ENCODE assay signal across 1 cellular context in the genomic region with DNA sequence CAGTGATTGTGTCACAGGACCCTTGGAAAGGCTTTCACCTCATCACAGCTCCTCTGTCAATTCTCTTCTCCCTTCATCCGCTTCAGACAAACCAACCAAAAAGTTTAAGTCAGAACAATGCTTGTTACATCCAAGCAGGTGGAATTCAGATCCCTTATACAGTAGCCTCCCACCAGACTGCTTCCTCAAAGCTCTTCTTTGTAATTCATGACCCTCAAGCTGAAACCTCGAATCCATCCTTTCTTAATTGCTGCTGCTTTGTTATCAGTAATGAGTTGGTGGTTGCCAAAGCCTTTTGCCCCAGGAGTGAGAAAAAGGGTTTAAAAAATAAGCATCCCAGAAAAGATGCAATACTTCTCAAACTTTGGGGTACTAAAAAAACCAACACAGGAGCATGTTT.
TF ChIP-seq lines count a peak whose summit lies in the region.

No MANE protein-coding gene starts in this region.

TF ChIP-seq in IMR-90, 13 proteins besides CTCF, POLR2A, EP300 and RAD21 (continued from another document):
- TF ChIP-seq, protein P1, sequence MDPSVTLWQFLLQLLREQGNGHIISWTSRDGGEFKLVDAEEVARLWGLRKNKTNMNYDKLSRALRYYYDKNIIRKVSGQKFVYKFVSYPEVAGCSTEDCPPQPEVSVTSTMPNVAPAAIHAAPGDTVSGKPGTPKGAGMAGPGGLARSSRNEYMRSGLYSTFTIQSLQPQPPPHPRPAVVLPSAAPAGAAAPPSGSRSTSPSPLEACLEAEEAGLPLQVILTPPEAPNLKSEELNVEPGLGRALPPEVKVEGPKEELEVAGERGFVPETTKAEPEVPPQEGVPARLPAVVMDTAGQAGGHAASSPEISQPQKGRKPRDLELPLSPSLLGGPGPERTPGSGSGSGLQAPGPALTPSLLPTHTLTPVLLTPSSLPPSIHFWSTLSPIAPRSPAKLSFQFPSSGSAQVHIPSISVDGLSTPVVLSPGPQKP (IDR thresholded peaks at IDR 0.05; ENCODE audit: borderline replicate concordance, low read depth, low read length): no peak
- TF ChIP-seq CEBPB (IDR thresholded peaks at IDR 0.05; ENCODE audit: low read depth, low read length) (no peak), RFX5 (IDR thresholded peaks at IDR 0.05; ENCODE audit: low read depth, low read length) (no peak), MAFK (IDR thresholded peaks at IDR 0.05; ENCODE audit: low read depth, low read length) (no peak), NFE2L2 (IDR thresholded peaks at IDR 0.05; ENCODE audit: low read depth, low read length) (no peak), BHLHE40 (IDR thresholded peaks at IDR 0.05; ENCODE audit: low read depth, low read length) (no peak), CHD1 (IDR thresholded peaks at IDR 0.05; ENCODE audit: low read depth, low read length) (no peak), RCOR1 (IDR thresholded peaks at IDR 0.05; ENCODE audit: insufficient replicate concordance, low read length) (no peak)
